ENCODE assay signal across 8 cellular contexts in genomic region chr6:117602899-117603588, GRCh38. TPM values are rescaled to one million over a fixed set of nuclear protein-coding genes. Genes with fewer than 3 reads are reported as not detected.
DNase-seq lines count a peak whose midpoint lies in the region; ATAC-seq and TF ChIP-seq lines count a peak whose summit lies in the region.

No MANE protein-coding gene starts in this region.

- H3K4me3 ChIP-seq in AG04450 (ENCODE audit: low read depth, low read length) (peak overlapping the region; percentile 93), HUES64 (ENCODE audit: low read length) (peak overlapping the region; percentile 84), cardiac fibroblast (replicated peaks in 1 of 2; ENCODE audit: low read depth in 2 of 2, low read length in 2 of 2) (peak overlapping the region; percentile 76 to 87), muscle layer of colon (ENCODE audit: low read depth in 1 of 2, low read length in 2 of 2) (peak overlapping the region; percentile 79 to 91)

- CTCF ChIA-PET in AG04450 (lab: Charles Lee): interaction anchor here (0.8 to 6.2 kb wide), 14 partner anchors 13 to 682 kb away, joined by 3 to 145 read pairs (median 6); no protein-coding TSS in a partner anchor
- CTCF ChIA-PET in HEK293T (lab: Yijun Ruan, JAX): interaction anchor here (1.1 to 2.0 kb wide), 2 partner anchors 19 to 153 kb away, joined by 4 to 11 read pairs; no protein-coding TSS in a partner anchor

- peak overlapping the region; percentile 92 for H3K27ac ChIP-seq in AG04450 (ENCODE audit: low read depth, low read length)
- peak overlapping the region; percentile 82 for H3K27ac ChIP-seq in HUES64 (ENCODE audit: low read depth, low read length)
- peak overlapping the region; percentile 83 for H3K27ac ChIP-seq in muscle layer of colon (ENCODE audit: low read depth, low read length)

- H3K36me3 ChIP-seq in HUES64 (ENCODE audit: insufficient read depth, low read length) (peaks cover 23% of the 10 kb centered on the region), muscle layer of colon (ENCODE audit: insufficient read depth, low read length) (no peaks in the 10 kb centered on the region)

- TF ChIP-seq CTCF in AG04450 (IDR thresholded peaks at IDR 0.05; ENCODE audit: low read depth, low read length): no peak
- TF ChIP-seq CTCF in cardiac fibroblast (IDR thresholded peaks at IDR 0.05; ENCODE audit: low read depth, low read length): no peak

- no peak for ATAC-seq in GM19328 (IDR thresholded peaks at IDR 0.05; ENCODE audit: unreplicated experiment)
- ATAC-seq in HG02938 (IDR thresholded peaks at IDR 0.05; ENCODE audit: unreplicated experiment): no peak

- H3K9ac ChIP-seq in HUES64 (ENCODE audit: low read depth, low read length) (peak overlapping the region; percentile 90), muscle layer of colon (ENCODE audit: low read length) (peak overlapping the region; percentile 60)

- POLR2A ChIA-PET in AG04450 (lab: Yijun Ruan, JAX): interaction anchor here (0.6 to 1.9 kb wide), 7 partner anchors 45 to 162 kb away, joined by 3 to 18 read pairs (median 3); no protein-coding TSS in a partner anchor
- POLR2A ChIA-PET in HEK293T (lab: Yijun Ruan, JAX): interaction anchor here (0.6 to 2.5 kb wide), 21 partner anchors 10 to 680 kb away, joined by 3 to 14 read pairs (median 4); partner anchors contain the start of gene ROS1

- peaks cover 5% of the 10 kb centered on the region; the same call in 1 of the 2 replicates for H3K4me1 ChIP-seq in HUES64 (ENCODE audit: insufficient read depth, low read length)
- peaks cover 13% of the 10 kb centered on the region for H3K4me1 ChIP-seq in muscle layer of colon (ENCODE audit: insufficient read depth, low read length)

- H3K9me3 ChIP-seq in AG04450 (ENCODE audit: control insufficient read depth, insufficient read depth, low read length): no peaks in the 10 kb centered on the region
- H3K9me3 ChIP-seq in HUES64 (ENCODE audit: insufficient read depth, low read depth, low read length): peaks cover under 1% of the 10 kb centered on the region; the same call in 1 of the 2 replicates
- no peaks in the 10 kb centered on the region for H3K9me3 ChIP-seq in muscle layer of colon (ENCODE audit: low read length)

- DNase-seq in AG04450 (ENCODE audit: low read depth, low spot score): no peak
- DNase-seq in cardiac fibroblast (ENCODE audit: low read depth in 2 of 2): no peak
- DNase-seq in NCI-H2107 treated with DMSO at 0.1 percent for 48 hours (lab: John Stamatoyannopoulos, UW; ENCODE audit: unreplicated experiment): no peak
- DNase-seq in HEK293T (ENCODE audit: extremely low spot score): no peak

- 79% methylated on average over 11 of the region's 12 CpGs for WGBS in HUES64

- H3K27me3 ChIP-seq in AG04450 (ENCODE audit: control insufficient read depth, insufficient read depth, low read length) (no peaks in the 10 kb centered on the region), HUES64 (ENCODE audit: insufficient read depth, low read length) (no peaks in the 10 kb centered on the region), muscle layer of colon (ENCODE audit: control insufficient read depth in 1 of 2, insufficient read depth in 2 of 2, low read length in 2 of 2) (no peaks in the 10 kb centered on the region)

TF ChIP-seq in HEK293T, 16 proteins besides CTCF, POLR2A, EP300 and RAD21:
- no peak for TF ChIP-seq FOXK2 (IDR thresholded peaks at IDR 0.05)
- no peak for TF ChIP-seq PKNOX1 (IDR thresholded peaks at IDR 0.05)
- TF ChIP-seq FOXA1 (IDR thresholded peaks at IDR 0.05): no peak
- no peak for TF ChIP-seq ELF4 (IDR thresholded peaks at IDR 0.05)
- TF ChIP-seq NFRKB (IDR thresholded peaks at IDR 0.05): no peak
- TF ChIP-seq ARNT (IDR thresholded peaks at IDR 0.05): no peak
- no peak for TF ChIP-seq SP1 (IDR thresholded peaks at IDR 0.05)
- no peak for TF ChIP-seq ZNF384 (IDR thresholded peaks at IDR 0.05)
- no peak for TF ChIP-seq L3MBTL2 (conservative IDR thresholded peaks at IDR 0.05)
- TF ChIP-seq LEF1 (IDR thresholded peaks at IDR 0.05; ENCODE audit: borderline replicate concordance): no peak
- no peak for TF ChIP-seq HDGF (IDR thresholded peaks at IDR 0.05; ENCODE audit: borderline replicate concordance)

RNA-seq across cellular contexts. Expression of gene GOPC, which starts 0.7 kb away (rescaled TPM):
- polyA plus RNA-seq in AG04450 (2011; rRNA removed): 25.0 and 37.8 TPM in 2 replicates
- 12.3 and 21.9 TPM in 2 replicates for polyA minus RNA-seq in AG04450 (2011; rRNA and poly(A)+ RNA removed)
- 14.0 TPM for polyA plus RNA-seq in HUES64 (2013, experiment 1 of 2)
- polyA plus RNA-seq in HUES64 (2013, experiment 2 of 2): 13.9 TPM
